In genomic region chr17:8153957-8154607, GRCh38 we compare ENCODE assay signal across 8 cellular contexts. TPM values are rescaled to one million over a fixed set of nuclear protein-coding genes. Genes with fewer than 3 reads are reported as not detected.
DNase-seq lines count a peak whose midpoint lies in the region; ATAC-seq and TF ChIP-seq lines count a peak whose summit lies in the region.

No MANE protein-coding gene starts in this region.

- H3K4me1 ChIP-seq in Karpas-422 (ENCODE audit: low read length) = peaks cover 59% of the 10 kb centered on the region
- H3K4me1 ChIP-seq in cardiac muscle cell (ENCODE audit: low read depth) = peaks cover 38% of the 10 kb centered on the region
- peaks cover 12% of the 10 kb centered on the region for H3K4me1 ChIP-seq in ovary (ENCODE audit: insufficient read depth)
- H3K4me1 ChIP-seq in thoracic aorta (ENCODE audit: control insufficient read depth in 1 of 2, low read depth in 2 of 2) = peaks cover 18 to 53% of the 10 kb centered on the region in 2 donors

- peak; percentile 95 for DNase-seq in Caki2 (ENCODE audit: low read depth)
- DNase-seq in Karpas-422 = peak; percentile 89
- peak; percentile 86 for DNase-seq in SW480 (ENCODE audit: low spot score)
- DNase-seq in amniotic epithelial cell (ENCODE audit: low read depth) = peak; percentile 98
- DNase-seq in cardiac muscle cell (ENCODE audit: low read depth in 1 of 2, low spot score in 1 of 2) = peak; percentile 92 to 100
- DNase-seq in ovary = peak; percentile 100
- DNase-seq in thoracic aorta (ENCODE audit: low spot score) = peak; percentile 97

- TF ChIP-seq POLR2A in ovary (IDR thresholded peaks at IDR 0.05) = peak; percentile 86

- 1% methylated on average over 22 of the region's 22 CpGs for WGBS in ovary, 3 donors

- in situ Hi-C loops in Caki2 (cut with HindIII; ENCODE audit: low pct_unique_long_range_greater_than_20kb, low sequenced_read_pairs) = no loop called here

- H3K9ac ChIP-seq in Karpas-422 (ENCODE audit: low read length) = peak overlapping the region; percentile 80

- no peaks in the 10 kb centered on the region for H3K27me3 ChIP-seq in Karpas-422 (ENCODE audit: low read length)
- no peaks in the 10 kb centered on the region for H3K27me3 ChIP-seq in cardiac muscle cell
- H3K27me3 ChIP-seq in ovary = no peaks in the 10 kb centered on the region
- no peaks in the 10 kb centered on the region for H3K27me3 ChIP-seq in thoracic aorta (replicated peaks; ENCODE audit: insufficient read depth)

- ATAC-seq in thoracic aorta (ENCODE audit: insufficient number of reproducible peaks, low FRiP score, low read depth) (peak; percentile 25), GM21825 (IDR thresholded peaks at IDR 0.05; ENCODE audit: unreplicated experiment) (no peak)

- no peak overlapping the region for H2AFZ ChIP-seq in Karpas-422 (ENCODE audit: low read length)

- peak overlapping the region; percentile 96 for H3K4me2 ChIP-seq in Karpas-422 (ENCODE audit: low read depth, low read length, poor library complexity, severe bottlenecking)

- H3K4me3 ChIP-seq in Karpas-422 (ENCODE audit: low read length) (peak overlapping the region; percentile 94), cardiac muscle cell (peak overlapping the region; percentile 11), ovary (peak overlapping the region; percentile 97), thoracic aorta (peak overlapping the region; percentile 76)

- H3K9me3 ChIP-seq in Karpas-422 (ENCODE audit: low read length) (no peaks in the 10 kb centered on the region), cardiac muscle cell (ENCODE audit: low read depth) (no peaks in the 10 kb centered on the region), ovary (no peaks in the 10 kb centered on the region), thoracic aorta (no peaks in the 10 kb centered on the region)

- H4K20me1 ChIP-seq in Karpas-422 (ENCODE audit: insufficient read depth, low read depth, low read length) = peaks cover 13% of the 10 kb centered on the region

- TF ChIP-seq EP300 in ovary (IDR thresholded peaks at IDR 0.05) = peak; percentile 100

- TF ChIP-seq CTCF in cardiac muscle cell (IDR thresholded peaks at IDR 0.05; ENCODE audit: low read depth, low read length) (no peak), ovary (IDR thresholded peaks at IDR 0.05) (no peak), thoracic aorta (IDR thresholded peaks at IDR 0.05) (no peak)

- H3K36me3 ChIP-seq in Karpas-422 (ENCODE audit: insufficient read depth, low read length) (no peaks in the 10 kb centered on the region), cardiac muscle cell (peaks cover 9% of the 10 kb centered on the region), ovary (no peaks in the 10 kb centered on the region), thoracic aorta (peaks cover 18% of the 10 kb centered on the region)

- no peaks in the 10 kb centered on the region for H3K9me2 ChIP-seq in Karpas-422 (replicated peaks; ENCODE audit: insufficient read depth, low read length)

- H3K79me2 ChIP-seq in Karpas-422 (ENCODE audit: low read length) = peaks cover 43% of the 10 kb centered on the region

- H3K27ac ChIP-seq in Karpas-422 (ENCODE audit: low read length) (peak overlapping the region; percentile 34; the same call in 1 of the 2 replicates), cardiac muscle cell (peak overlapping the region; percentile 88), ovary (peak overlapping the region; percentile 94 to 96), thoracic aorta (peak overlapping the region; percentile 100)

- intact Hi-C loops in ovary (cut with DNase I) = loop anchor here in 1 of 4 donors (10.0 kb wide), 1 partner anchor 309 kb away; no protein-coding TSS in a partner anchor

RNA-seq across cellular contexts. Expression of gene PER1, which starts 1.9 kb away (rescaled TPM):
- 3.2 and 5.6 TPM in 2 replicates for total RNA-seq in Caki2 (2014; rRNA removed; shearing (Covaris generic); ENCODE audit: low replicate concordance)
- 12.7 and 24.0 TPM in 2 replicates for total RNA-seq in Karpas-422 (2014; rRNA removed; shearing (Covaris generic); ENCODE audit: low replicate concordance)
- total RNA-seq in cardiac muscle cell = 42.3 and 51.9 TPM in 2 replicates
- 28.2 and 47.7 TPM in 2 replicates for polyA plus RNA-seq in cardiac muscle cell
- 100 to 1,000 TPM in 6 of 7 donors, 10 to 100 TPM in 1; 74.9 to 394 (median 165) TPM for total RNA-seq in ovary
- polyA plus RNA-seq in ovary = 100 to 1,000 TPM in 1 of 2 donors, 10 to 100 TPM in 1; 12.8 to 164 TPM
- total RNA-seq in thoracic aorta = 100 to 1,000 TPM; 175 to 292 TPM

RNA-seq across cellular contexts. Expression of gene VAMP2, which starts 8.7 kb away (rescaled TPM):
- 0.09 TPM in 1 of 2 replicates, not detected in the other for total RNA-seq in Caki2 (2014; rRNA removed; shearing (Covaris generic); ENCODE audit: low replicate concordance)
- 24.5 and 47.7 TPM in 2 replicates for total RNA-seq in Karpas-422 (2014; rRNA removed; shearing (Covaris generic); ENCODE audit: low replicate concordance)
- total RNA-seq in cardiac muscle cell = 22.5 and 35.7 TPM in 2 replicates
- 102 and 118 TPM in 2 replicates for polyA plus RNA-seq in cardiac muscle cell
- total RNA-seq in ovary = 100 to 1,000 TPM in 4 of 7 donors, 10 to 100 TPM in 3; 35.5 to 147 (median 118) TPM
- 100 to 1,000 TPM in 1 of 2 donors, 10 to 100 TPM in 1; 99.2 to 233 TPM for polyA plus RNA-seq in ovary
- total RNA-seq in thoracic aorta = 10 to 100 TPM; 36.0 to 50.3 TPM

RNA-seq across cellular contexts. Expression of gene TMEM107, which starts 22.1 kb away (rescaled TPM):
- total RNA-seq in Caki2 (2014; rRNA removed; shearing (Covaris generic); ENCODE audit: low replicate concordance) = 47.8 and 62.4 TPM in 2 replicates
- total RNA-seq in Karpas-422 (2014; rRNA removed; shearing (Covaris generic); ENCODE audit: low replicate concordance) = 70.7 and 134 TPM in 2 replicates
- 39.8 and 40.7 TPM in 2 replicates for total RNA-seq in cardiac muscle cell
- polyA plus RNA-seq in cardiac muscle cell = 54.6 and 62.4 TPM in 2 replicates
- total RNA-seq in ovary = 10 to 100 TPM in 5 of 7 donors, 1 to 10 TPM in 2; 7.5 to 57.6 (median 16.1) TPM
- polyA plus RNA-seq in ovary = 10 to 100 TPM in 1 of 2 donors, 1 to 10 TPM in 1; 8.2 to 10.3 TPM
- total RNA-seq in thoracic aorta = 10 to 100 TPM in 1 of 2 donors, 1 to 10 TPM in 1; 8.4 to 32.1 TPM

RNA-seq across cellular contexts. Expression of gene HES7, which starts 30.2 kb away (rescaled TPM):
- total RNA-seq in Caki2 (2014; rRNA removed; shearing (Covaris generic); ENCODE audit: low replicate concordance) = 5.3 TPM in 1 of 2 replicates, not detected in the other
- 0.37 and 2.1 TPM in 2 replicates for total RNA-seq in Karpas-422 (2014; rRNA removed; shearing (Covaris generic); ENCODE audit: low replicate concordance)
- total RNA-seq in cardiac muscle cell = 0.32 and 6.2 TPM in 2 replicates
- polyA plus RNA-seq in cardiac muscle cell = 1.1 and 1.5 TPM in 2 replicates
- under 1 TPM in 6 of 7 donors, not detected in 1; 0.11 to 0.97 (median 0.81) TPM for total RNA-seq in ovary
- polyA plus RNA-seq in ovary = under 1 TPM in 1 of 2 donors, not detected in 1; 0.25 TPM
- total RNA-seq in thoracic aorta = not detected

RNA-seq across cellular contexts. Expression of gene ALOXE3, which starts 35.8 kb away (rescaled TPM):
- total RNA-seq in Caki2 (2014; rRNA removed; shearing (Covaris generic); ENCODE audit: low replicate concordance) = not detected in 2 replicates
- 0.18 TPM in 1 of 2 replicates, not detected in the other for total RNA-seq in Karpas-422 (2014; rRNA removed; shearing (Covaris generic); ENCODE audit: low replicate concordance)
- total RNA-seq in cardiac muscle cell (not detected in 2 replicates), ovary (not detected), thoracic aorta (not detected)
- polyA plus RNA-seq in cardiac muscle cell (0.10 TPM in 1 of 2 replicates, not detected in the other), ovary (under 1 TPM in 1 of 2 donors, not detected in 1; 0.07 TPM)

Comparison
In these comparisons a context has a peak if more than half of its experiments do, and no peak if none do; other contexts are left out.
1. H3K27ac ChIP-seq: peak in every context shown above with its lines; median percentile 100 in thoracic aorta; 95 in ovary; 88 in cardiac muscle cell; 34 in Karpas-422.
2. H3K4me3 ChIP-seq: peak in every context shown above with its lines; median percentile 97 in ovary; 94 in Karpas-422; 76 in thoracic aorta; 11 in cardiac muscle cell.
3. RNA of gene VAMP2, which starts 8.7 kb away (total RNA-seq): 35.5 to 147 TPM in ovary, 36.0 to 50.3 TPM in thoracic aorta, 24.5 to 47.7 TPM in Karpas-422 and 22.5 to 35.7 TPM in cardiac muscle cell; 0.09 TPM in Caki2; every median in the first group is over 10 times any median in the second.
4. Peak in every context shown above with its lines, with median percentiles within 50 percentile points of each other: DNase-seq.